In the genomic region with DNA sequence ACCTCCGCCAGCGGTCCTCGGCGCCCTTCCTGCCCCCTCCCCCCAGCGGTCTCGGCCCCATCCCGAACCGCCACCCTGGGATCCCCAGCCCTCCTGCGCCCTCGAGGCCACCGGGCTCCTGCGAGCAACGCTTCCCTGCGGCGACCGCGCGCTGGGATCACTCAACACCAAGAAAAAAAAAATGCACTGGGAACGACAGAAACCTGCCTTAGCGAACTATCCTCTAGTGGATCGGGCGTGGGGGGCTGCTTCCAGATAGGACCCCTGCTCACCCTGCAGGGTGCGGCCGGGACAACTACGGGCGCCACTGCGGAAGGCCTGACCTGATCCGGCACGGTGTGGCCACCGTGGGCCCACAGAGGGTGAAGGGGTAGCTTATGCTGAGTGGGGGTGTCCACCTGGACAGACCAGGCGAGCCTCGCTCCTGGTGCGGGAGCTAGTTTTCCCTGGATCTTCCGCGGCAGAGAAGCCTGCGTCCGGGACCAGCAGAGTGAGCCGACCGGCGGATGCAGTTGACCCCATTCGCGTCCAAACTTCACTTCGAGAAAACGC, we compare ENCODE assay signal across 1 cellular context.
TF ChIP-seq lines count a peak whose summit lies in the region.

No MANE protein-coding gene starts in this region.

TF ChIP-seq in SK-N-SH, 30 proteins besides CTCF, POLR2A, EP300 and RAD21:
- no peak for TF ChIP-seq REST (IDR thresholded peaks at IDR 0.05; ENCODE audit: low read depth, low read length)
- no peak for TF ChIP-seq ZBTB33 (IDR thresholded peaks at IDR 0.05; ENCODE audit: borderline replicate concordance, low read depth)
- no peak for TF ChIP-seq ELF1 (IDR thresholded peaks at IDR 0.05)
- TF ChIP-seq SIN3A (IDR thresholded peaks at IDR 0.05; ENCODE audit: borderline replicate concordance, low read depth, low read length) = no peak
- no peak for TF ChIP-seq RFX5 (IDR thresholded peaks at IDR 0.05; ENCODE audit: low read length)
- TF ChIP-seq IRF3 (IDR thresholded peaks at IDR 0.05; ENCODE audit: low read depth, low read length) = no peak
